In the genomic region with DNA sequence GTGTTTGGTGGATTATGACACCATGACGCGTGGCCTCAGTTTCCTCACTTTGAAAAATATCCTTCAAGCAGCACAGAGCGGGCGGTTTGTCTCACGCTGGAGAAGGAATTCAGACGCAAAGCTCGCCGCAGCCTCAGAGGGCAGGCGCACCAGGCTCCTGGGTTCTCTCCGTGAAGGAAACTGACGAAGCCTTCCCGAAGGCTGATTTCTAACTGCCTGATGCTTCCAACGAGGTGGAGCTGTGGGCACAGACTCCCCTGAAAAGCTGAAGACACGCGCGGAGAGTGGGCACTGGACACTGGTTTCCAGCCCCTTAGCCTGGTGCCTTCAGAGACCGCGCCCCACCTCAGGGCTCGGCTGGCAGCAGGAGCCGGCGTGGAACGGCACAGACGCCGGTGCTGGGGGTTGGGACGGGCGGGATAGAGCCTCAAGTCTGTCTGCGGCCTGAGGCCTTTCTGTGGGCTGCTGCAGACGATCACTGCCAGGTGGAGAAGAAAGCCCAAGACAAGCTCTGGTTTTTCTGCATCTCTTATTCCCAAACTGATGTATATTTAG, we compare ENCODE assay signal across 1 cellular context.
TF ChIP-seq lines count a peak whose summit lies in the region.

No MANE protein-coding gene starts in this region.

TF ChIP-seq in GM23338, 12 proteins besides CTCF, POLR2A, EP300 and RAD21 (continued from another document):
- TF ChIP-seq, protein P1, sequence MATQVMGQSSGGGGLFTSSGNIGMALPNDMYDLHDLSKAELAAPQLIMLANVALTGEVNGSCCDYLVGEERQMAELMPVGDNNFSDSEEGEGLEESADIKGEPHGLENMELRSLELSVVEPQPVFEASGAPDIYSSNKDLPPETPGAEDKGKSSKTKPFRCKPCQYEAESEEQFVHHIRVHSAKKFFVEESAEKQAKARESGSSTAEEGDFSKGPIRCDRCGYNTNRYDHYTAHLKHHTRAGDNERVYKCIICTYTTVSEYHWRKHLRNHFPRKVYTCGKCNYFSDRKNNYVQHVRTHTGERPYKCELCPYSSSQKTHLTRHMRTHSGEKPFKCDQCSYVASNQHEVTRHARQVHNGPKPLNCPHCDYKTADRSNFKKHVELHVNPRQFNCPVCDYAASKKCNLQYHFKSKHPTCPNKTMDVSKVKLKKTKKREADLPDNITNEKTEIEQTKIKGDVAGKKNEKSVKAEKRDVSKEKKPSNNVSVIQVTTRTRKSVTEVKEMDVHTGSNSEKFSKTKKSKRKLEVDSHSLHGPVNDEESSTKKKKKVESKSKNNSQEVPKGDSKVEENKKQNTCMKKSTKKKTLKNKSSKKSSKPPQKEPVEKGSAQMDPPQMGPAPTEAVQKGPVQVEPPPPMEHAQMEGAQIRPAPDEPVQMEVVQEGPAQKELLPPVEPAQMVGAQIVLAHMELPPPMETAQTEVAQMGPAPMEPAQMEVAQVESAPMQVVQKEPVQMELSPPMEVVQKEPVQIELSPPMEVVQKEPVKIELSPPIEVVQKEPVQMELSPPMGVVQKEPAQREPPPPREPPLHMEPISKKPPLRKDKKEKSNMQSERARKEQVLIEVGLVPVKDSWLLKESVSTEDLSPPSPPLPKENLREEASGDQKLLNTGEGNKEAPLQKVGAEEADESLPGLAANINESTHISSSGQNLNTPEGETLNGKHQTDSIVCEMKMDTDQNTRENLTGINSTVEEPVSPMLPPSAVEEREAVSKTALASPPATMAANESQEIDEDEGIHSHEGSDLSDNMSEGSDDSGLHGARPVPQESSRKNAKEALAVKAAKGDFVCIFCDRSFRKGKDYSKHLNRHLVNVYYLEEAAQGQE (IDR thresholded peaks at IDR 0.05; ENCODE audit: unreplicated experiment) = no peak
- TF ChIP-seq POLR2AphosphoS5 (IDR thresholded peaks at IDR 0.05; ENCODE audit: low read depth) (no peak), ETS1 (IDR thresholded peaks at IDR 0.05) (no peak), CREB1 (CRISPR knock-in tag; IDR thresholded peaks at IDR 0.05; ENCODE audit: low read depth) (no peak), NANOG (IDR thresholded peaks at IDR 0.05; ENCODE audit: borderline replicate concordance) (no peak), ZNF331 (CRISPR knock-in tag; IDR thresholded peaks at IDR 0.05; ENCODE audit: low read depth) (no peak), EZH2 (IDR thresholded peaks at IDR 0.05; ENCODE audit: low read depth, unreplicated experiment) (no peak)
